ENCODE assay signal across 15 cellular contexts in the genomic region with DNA sequence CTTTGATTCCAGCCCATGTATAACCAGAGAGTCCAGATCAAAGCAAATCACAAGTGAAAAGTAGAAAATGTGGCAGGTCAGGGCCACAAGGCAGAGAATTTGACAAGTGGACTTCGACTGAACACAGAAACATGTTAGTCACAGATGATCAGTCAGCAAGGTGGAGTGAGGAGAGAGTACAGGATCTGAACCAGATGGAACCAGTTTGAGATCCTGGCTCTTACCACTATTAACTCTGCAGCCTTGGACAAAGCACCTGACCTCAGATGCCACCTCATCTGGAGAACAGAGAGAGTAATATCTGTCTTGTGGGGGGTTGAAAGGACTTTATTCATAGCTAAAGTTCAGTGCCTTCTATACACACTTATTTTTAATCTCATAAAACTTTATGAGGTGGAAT. TPM values are rescaled to one million over a fixed set of nuclear protein-coding genes. Genes with fewer than 3 reads are reported as not detected.
A peak's percentile ranks its signal among the peaks of the same experiment; 100 is the strongest.
DNase-seq lines count a peak whose midpoint lies in the region; ATAC-seq, FAIRE-seq and TF ChIP-seq lines count a peak whose summit lies in the region.
"Had no signal": no experiment of that assay in that cellular context is flagged by ENCODE, and none has a peak within 500 bp of the region (broad histone marks: within the 10 kb centered on the region; RNA-seq: fewer than 3 reads in every experiment).

No MANE protein-coding gene starts in this region.

- H3K4me1 ChIP-seq in OCI-LY3 (ENCODE audit: low read length) = peaks cover 10% of the 10 kb centered on the region
- H3K4me1 ChIP-seq: uterus had no signal

- no peaks in the 10 kb centered on the region for H3K4me1 Mint-ChIP-seq in activated CD4-positive, alpha-beta T cell treated with anti-CD3 and anti-CD28 coated beads, Interleukin-2, amount 10 ng/mL, durations not matched to agents 7 days and 5 days

- H3K9ac ChIP-seq in OCI-LY3 (ENCODE audit: low read length) = no peak overlapping the region

- H3K4me3 Mint-ChIP-seq in activated CD4-positive, alpha-beta T cell treated with anti-CD3 and anti-CD28 coated beads, Interleukin-2, amount 10 ng/mL, durations not matched to agents 7 days and 5 days = no peak overlapping the region

- no peaks in the 10 kb centered on the region for H3K79me2 ChIP-seq in OCI-LY3 (ENCODE audit: low read length)

- H2AFZ ChIP-seq in OCI-LY3 (ENCODE audit: low read depth, low read length) = no peak overlapping the region
- H2AFZ ChIP-seq: PC-9 had no signal

- no peak overlapping the region for H3K27ac ChIP-seq in OCI-LY3 (ENCODE audit: low read length)
- H3K27ac ChIP-seq: coronary artery, HL-60, PC-9, uterus had no signal

- TF ChIP-seq CTCF in OCI-LY3 (IDR thresholded peaks at IDR 0.05; ENCODE audit: low read depth, low read length) = no peak

- ATAC-seq in GM21723 (IDR thresholded peaks at IDR 0.05; ENCODE audit: unreplicated experiment) = peak; percentile 49
- ATAC-seq in GM21526 (IDR thresholded peaks at IDR 0.05; ENCODE audit: low FRiP score, unreplicated experiment) = no peak

- no peaks in the 10 kb centered on the region for H4K20me1 ChIP-seq in OCI-LY3 (ENCODE audit: insufficient read depth, low read length)

- H3K9me3 Mint-ChIP-seq in activated CD4-positive, alpha-beta T cell treated with anti-CD3 and anti-CD28 coated beads, Interleukin-2, amount 10 ng/mL, durations not matched to agents 7 days and 5 days = no peaks in the 10 kb centered on the region

- H3K4me3 ChIP-seq in OCI-LY3 (ENCODE audit: low read length) = no peak overlapping the region
- H3K4me3 ChIP-seq: coronary artery, PC-9, uterus had no signal

- no peak for TF ChIP-seq POLR2A in GM12891 (IDR thresholded peaks at IDR 0.05; ENCODE audit: low read depth, low read length)

- peak overlapping the region; percentile 14; the same call in 1 of the 2 replicates for H3K4me2 ChIP-seq in OCI-LY3 (ENCODE audit: low read length)
- H3K4me2 ChIP-seq: PC-9 had no signal

- no peak overlapping the region for H3K27ac Mint-ChIP-seq in activated CD4-positive, alpha-beta T cell treated with anti-CD3 and anti-CD28 coated beads, Interleukin-2, amount 10 ng/mL, durations not matched to agents 7 days and 5 days

- no peaks in the 10 kb centered on the region for H3K36me3 Mint-ChIP-seq in activated CD4-positive, alpha-beta T cell treated with anti-CD3 and anti-CD28 coated beads, Interleukin-2, amount 10 ng/mL, durations not matched to agents 7 days and 5 days (ENCODE audit: low read depth)

- no peak for FAIRE-seq in GM12891 (lab: Jason Lieb, UNC)

- peaks cover 8% of the 10 kb centered on the region for H3K27me3 Mint-ChIP-seq in activated CD4-positive, alpha-beta T cell treated with anti-CD3 and anti-CD28 coated beads, Interleukin-2, amount 10 ng/mL, durations not matched to agents 7 days and 5 days

- DNase-seq in GM12891 (ENCODE audit: insufficient read length, low spot score) (peak; percentile 5), kidney tubule cell (ENCODE audit: low spot score) (peak; percentile 72), pons (ENCODE audit: low spot score) (no peak), NOMO-1 treated with dmso at 0.1 percent for 144 hours (lab: John Stamatoyannopoulos, UW; ENCODE audit: unreplicated experiment) (no peak)
- DNase-seq in activated CD4-positive, alpha-beta T cell treated with anti-CD3 and anti-CD28 coated beads, Interleukin-2, amount 10 ng/mL, durations not matched to agents 7 days and 5 days = no peak
- DNase-seq: activated CD4-positive, CD25-positive, alpha-beta regulatory T cell; PC-9; uterus had no signal

- CTCF ChIA-PET in activated CD4-positive, alpha-beta T cell treated with anti-CD3 and anti-CD28 coated beads, Interleukin-2, amount 10 ng/mL, durations not matched to agents 7 days and 5 days (lab: Charles Lee) = no interaction called here

- POLR2A ChIA-PET in activated CD4-positive, alpha-beta T cell treated with anti-CD3 and anti-CD28 coated beads, Interleukin-2, amount 10 ng/mL, durations not matched to agents 7 days and 5 days (lab: Charles Lee) = no interaction called here

- H3K9me3 ChIP-seq in OCI-LY3 (ENCODE audit: insufficient read depth, low read length) = no peaks in the 10 kb centered on the region
- H3K9me3 ChIP-seq: uterus had no signal

- no peaks in the 10 kb centered on the region for H3K27me3 ChIP-seq in OCI-LY3 (ENCODE audit: low read depth, low read length)
- H3K27me3 ChIP-seq: uterus had no signal

- H3K36me3 ChIP-seq in OCI-LY3 (replicated peaks; ENCODE audit: low read depth, low read length) = no peaks in the 10 kb centered on the region
- H3K36me3 ChIP-seq: uterus had no signal

TF ChIP-seq in GM12891, 5 proteins besides CTCF, POLR2A, EP300 and RAD21:
- TF ChIP-seq POLR2AphosphoS5 (IDR thresholded peaks at IDR 0.05; ENCODE audit: low read depth, low read length) (no peak), PAX5 (IDR thresholded peaks at IDR 0.05; ENCODE audit: insufficient read depth, low read length, severe bottlenecking) (no peak), SPI1 (IDR thresholded peaks at IDR 0.05; ENCODE audit: low read depth, low read length) (no peak), TAF1 (IDR thresholded peaks at IDR 0.05; ENCODE audit: low read depth, low read length) (no peak), POU2F2 (IDR thresholded peaks at IDR 0.05; ENCODE audit: low read depth, low read length) (no peak)

RNA-seq across cellular contexts. Expression of a gene that starts 4.4 kb away (rescaled TPM):
- not detected for polyA plus RNA-seq in GM12891 (2012; ENCODE audit: low read depth, missing spikeins)
- total RNA-seq in activated CD4-positive, alpha-beta T cell treated with anti-CD3 and anti-CD28 coated beads, Interleukin-2, amount 10 ng/mL, durations not matched to agents 7 days and 5 days = not detected
- total RNA-seq: fibroblast of lung, PC-9, pulmonary artery endothelial cell had no signal
- polyA plus RNA-seq: fibroblast of lung had no signal

RNA-seq across cellular contexts. Expression of a gene that starts 39.2 kb away (rescaled TPM):
- 1.0 TPM for polyA plus RNA-seq in GM12891 (2012; ENCODE audit: low read depth, missing spikeins)
- total RNA-seq in activated CD4-positive, alpha-beta T cell treated with anti-CD3 and anti-CD28 coated beads, Interleukin-2, amount 10 ng/mL, durations not matched to agents 7 days and 5 days = under 1 TPM; 0.08 to 0.12 TPM
- total RNA-seq: PC-9 had no signal

Comparison
In these comparisons a context has a peak if more than half of its experiments do, and no peak if none do; other contexts are left out.
1. DNase-seq: peak in GM12891 (single experiment) and kidney tubule cell (single experiment); none in pons (single experiment), activated CD4-positive, alpha-beta T cell treated with anti-CD3 and anti-CD28 coated beads, Interleukin-2, amount 10 ng/mL, durations not matched to agents 7 days and 5 days (single experiment) and NOMO-1 treated with dmso at 0.1 percent for 144 hours (single experiment).